28 cellular contexts compared by ENCODE assay signal in the genomic region with DNA sequence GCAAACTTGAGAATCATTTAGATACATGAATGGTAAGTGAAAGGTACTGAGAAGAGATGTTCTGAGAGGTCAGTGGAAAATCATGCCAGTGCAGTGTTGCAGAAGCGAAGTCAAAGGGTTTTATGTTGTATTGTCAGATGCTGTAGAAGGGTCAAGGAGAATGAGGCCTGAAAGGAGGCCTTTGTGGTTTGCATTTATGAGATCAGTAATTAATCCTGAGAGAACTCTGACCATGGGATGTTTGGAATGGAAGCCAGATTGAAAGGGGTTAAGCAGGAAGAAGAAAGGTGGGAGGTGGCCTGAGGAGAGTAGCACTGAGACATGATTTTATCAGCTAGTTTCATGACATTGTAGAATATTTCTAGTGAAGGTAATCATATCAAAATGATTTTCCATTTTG.
"Had no signal": no experiment of that assay in that cellular context is flagged by ENCODE, and none has a peak within 500 bp of the region (broad histone marks: within the 10 kb centered on the region; RNA-seq: fewer than 3 reads in every experiment).

No MANE protein-coding gene starts in this region.

- H3K36me3 ChIP-seq: brain microvascular endothelial cell, colonic mucosa, heart right ventricle, suprapubic skin, transverse colon, vagina had no signal

- H3K4me3 Mint-ChIP-seq: activated naive CD8-positive, alpha-beta T cell treated with anti-CD3 and anti-CD28 coated beads, Interleukin-2, amount 10 ng/mL, durations not matched to agents 7 days and 5 days; activated T-cell treated with anti-CD3 and anti-CD28 coated beads, Interleukin-2, amount 50 U/mL, for 24 hours; memory B cell; natural killer cell treated with Interleukin-12 subunit alpha and Interleukin-12 subunit beta and Interleukin-15 and Interleukin-18, amount 100 ng/mL, for 72 hours; stimulated activated effector memory CD8-positive, alpha-beta T cell treated with anti-CD3 and anti-CD28 coated beads, Interleukin-12 subunit alpha, Interleukin-12 subunit beta, amount 100 ng/mL, for 72 hours; stimulated activated naive CD8-positive, alpha-beta T cell treated with anti-CD3 and anti-CD28 coated beads, Interleukin-15, amount 100 ng/mL, for 72 hours; T-cell; WTC11 had no signal

- H3K27ac ChIP-seq: brain microvascular endothelial cell, colonic mucosa, heart right ventricle, parathyroid adenoma, suprapubic skin, transverse colon, vagina had no signal

- H3K9ac ChIP-seq: parathyroid adenoma had no signal

- H3K27me3 ChIP-seq: brain microvascular endothelial cell, colonic mucosa, heart right ventricle, suprapubic skin, transverse colon, vagina had no signal

- H3K9me3 Mint-ChIP-seq: activated T-helper 2 cell treated with anti-CD3 and anti-CD28 coated beads, Interferon-gamma antibody, Interleukin-2, Interleukin-4, amounts not matched to agents 10 μg/mL and 5 μg/mL and 100 μg/mL, durations not matched to agents 14 hours and 24 hours and 36 hours; natural killer cell treated with Interleukin-12 subunit alpha and Interleukin-12 subunit beta and Interleukin-15 and Interleukin-18, amount 100 ng/mL, for 72 hours; stimulated activated effector memory CD8-positive, alpha-beta T cell treated with anti-CD3 and anti-CD28 coated beads, Interleukin-12 subunit alpha, Interleukin-12 subunit beta, amount 100 ng/mL, for 72 hours; stimulated activated naive CD8-positive, alpha-beta T cell treated with anti-CD3 and anti-CD28 coated beads, Interleukin-15, amount 100 ng/mL, for 72 hours; T-cell; WTC11 had no signal

- H3K4me3 ChIP-seq: colonic mucosa, heart right ventricle, suprapubic skin, transverse colon, vagina had no signal

- H3K4me1 Mint-ChIP-seq: stimulated activated naive CD8-positive, alpha-beta T cell treated with anti-CD3 and anti-CD28 coated beads, Interleukin-15, amount 100 ng/mL, for 72 hours had no signal

- H3K36me3 Mint-ChIP-seq: natural killer cell treated with Interleukin-12 subunit alpha and Interleukin-12 subunit beta and Interleukin-15 and Interleukin-18, amount 100 ng/mL, for 72 hours; stimulated activated effector memory CD8-positive, alpha-beta T cell treated with anti-CD3 and anti-CD28 coated beads, Interleukin-12 subunit alpha, Interleukin-12 subunit beta, amount 100 ng/mL, for 72 hours had no signal

- DNase-seq: activated CD4-positive, alpha-beta T cell treated with anti-CD3 and anti-CD28 coated beads, Interleukin-2, amount 50 U/mL, for 4 hours; activated CD8-positive, alpha-beta memory T cell treated with anti-CD3 and anti-CD28 coated beads for 24 hours; activated CD8-positive, alpha-beta memory T cell treated with anti-CD3 and anti-CD28 coated beads, Interleukin-2, amount 50 U/mL, for 4 hours; activated naive CD4-positive, alpha-beta T cell; activated naive CD8-positive, alpha-beta T cell treated with anti-CD3 and anti-CD28 coated beads, Interleukin-2, amount 10 ng/mL, durations not matched to agents 7 days and 5 days; activated T-cell treated with anti-CD3 and anti-CD28 coated beads, Interleukin-2, amount 50 U/mL, for 24 hours; aorta; brain microvascular endothelial cell; central memory CD4-positive, alpha-beta T cell; colonic mucosa; heart right ventricle; islet precursor cell; left cardiac atrium; nucleus accumbens; small intestine; stimulated activated CD4-positive, alpha-beta T cell treated with anti-CD3 and anti-CD28 coated beads, Interleukin-2, amount 100 ng/mL, for 24 hours; stimulated activated naive CD8-positive, alpha-beta T cell treated with anti-CD3 and anti-CD28 coated beads, Interleukin-15, amount 100 ng/mL, for 72 hours; T-cell; transverse colon had no signal

- H3K9me3 ChIP-seq: colonic mucosa, heart right ventricle, suprapubic skin, transverse colon, vagina had no signal

- H2AFZ ChIP-seq: parathyroid adenoma had no signal

- H3K27me3 Mint-ChIP-seq: activated naive CD8-positive, alpha-beta T cell treated with anti-CD3 and anti-CD28 coated beads, Interleukin-2, amount 10 ng/mL, durations not matched to agents 7 days and 5 days; activated T-cell treated with anti-CD3 and anti-CD28 coated beads, Interleukin-2, amount 50 U/mL, for 24 hours; memory B cell; natural killer cell treated with Interleukin-12 subunit alpha and Interleukin-12 subunit beta and Interleukin-15 and Interleukin-18, amount 100 ng/mL, for 72 hours; stimulated activated naive CD8-positive, alpha-beta T cell treated with anti-CD3 and anti-CD28 coated beads, Interleukin-15, amount 100 ng/mL, for 72 hours; T-cell had no signal

- ATAC-seq: left cardiac atrium; natural killer cell treated with Interleukin-12 subunit alpha and Interleukin-12 subunit beta and Interleukin-15 and Interleukin-18, amount 100 ng/mL, for 72 hours; sciatic nerve; stimulated activated effector memory CD8-positive, alpha-beta T cell treated with anti-CD3 and anti-CD28 coated beads, Interleukin-12 subunit alpha, Interleukin-12 subunit beta, amount 100 ng/mL, for 72 hours; stimulated activated naive CD8-positive, alpha-beta T cell treated with anti-CD3 and anti-CD28 coated beads, Interleukin-15, amount 100 ng/mL, for 72 hours; T-cell had no signal

- H3K27ac Mint-ChIP-seq: activated naive CD8-positive, alpha-beta T cell treated with anti-CD3 and anti-CD28 coated beads, Interleukin-2, amount 10 ng/mL, durations not matched to agents 7 days and 5 days; activated T-cell treated with anti-CD3 and anti-CD28 coated beads, Interleukin-2, amount 50 U/mL, for 24 hours; activated T-helper 2 cell treated with anti-CD3 and anti-CD28 coated beads, Interferon-gamma antibody, Interleukin-2, Interleukin-4, amounts not matched to agents 10 μg/mL and 5 μg/mL and 100 μg/mL, durations not matched to agents 14 hours and 24 hours and 36 hours; memory B cell; natural killer cell treated with Interleukin-12 subunit alpha and Interleukin-12 subunit beta and Interleukin-15 and Interleukin-18, amount 100 ng/mL, for 72 hours; stimulated activated effector memory CD8-positive, alpha-beta T cell treated with anti-CD3 and anti-CD28 coated beads, Interleukin-12 subunit alpha, Interleukin-12 subunit beta, amount 100 ng/mL, for 72 hours; T-cell had no signal

- H3K4me1 ChIP-seq: colonic mucosa, parathyroid adenoma had no signal
